Comparison of ENCODE assay signal across 12 cellular contexts in the genomic region with DNA sequence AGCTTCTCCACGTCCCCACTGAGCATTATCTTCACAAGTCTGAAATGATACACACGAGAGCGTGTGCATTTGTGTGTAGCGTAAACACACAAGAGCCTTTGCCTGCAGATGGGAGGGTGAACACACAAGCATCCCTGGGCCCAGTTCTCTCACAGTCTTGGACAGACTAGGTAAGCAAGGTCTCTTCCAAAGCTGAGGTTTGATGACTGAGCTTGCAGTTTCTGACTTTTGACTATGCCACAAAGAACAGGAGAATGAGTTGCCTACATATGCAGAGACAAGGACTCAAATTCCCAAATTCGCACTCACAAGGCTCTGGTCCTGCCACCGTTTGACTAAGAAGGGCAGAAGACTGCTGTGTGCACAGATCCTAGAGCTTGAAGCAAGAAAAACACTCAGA. TPM values are rescaled to one million over a fixed set of nuclear protein-coding genes. Genes with fewer than 3 reads are reported as not detected.
DNase-seq lines count a peak whose midpoint lies in the region; ATAC-seq and TF ChIP-seq lines count a peak whose summit lies in the region.
"Had no signal": no experiment of that assay in that cellular context is flagged by ENCODE, and none has a peak within 500 bp of the region (broad histone marks: within the 10 kb centered on the region; RNA-seq: fewer than 3 reads in every experiment).

No MANE protein-coding gene starts in this region.

- intact Hi-C loops in CD14-positive monocyte (cut with micrococcal nuclease): loop anchor here in 1 of 2 donors (5.0 kb wide), 1 partner anchor 41 kb away; no protein-coding TSS in a partner anchor

- H3K4me1 ChIP-seq in right atrium auricular region: peaks cover 0 to 81% of the 10 kb centered on the region in 2 donors

- no peaks in the 10 kb centered on the region for H3K27me3 ChIP-seq in right atrium auricular region

- H3K27me3 Mint-ChIP-seq in CD14-positive monocyte (ENCODE audit: low read depth in 3 of 3): peaks cover 0 to 1% (median 0%) of the 10 kb centered on the region in 3 donors

- no peaks in the 10 kb centered on the region for H3K9me3 ChIP-seq in right atrium auricular region

- ATAC-seq in GM19035 (IDR thresholded peaks at IDR 0.05; ENCODE audit: unreplicated experiment): peak; percentile 8
- peak; percentile 1 for ATAC-seq in HG03442 (IDR thresholded peaks at IDR 0.05; ENCODE audit: unreplicated experiment)

- no peaks in the 10 kb centered on the region for H3K9me3 Mint-ChIP-seq in CD14-positive monocyte

- no peaks in the 10 kb centered on the region for H3K36me3 ChIP-seq in right atrium auricular region

- H3K27ac ChIP-seq in right atrium auricular region: peak overlapping the region; percentile 71 to 73

- TF ChIP-seq CTCF in CD14-positive monocyte (IDR thresholded peaks at IDR 0.05) (no peak), right atrium auricular region (IDR thresholded peaks at IDR 0.05) (no peak)

- DNase-seq in CD14-positive monocyte (ENCODE audit: low spot score) (no peak), right atrium auricular region (ENCODE audit: low spot score) (no peak), COR-L47 (lab: John Stamatoyannopoulos, UW) (no peak), NCI-H1417 (lab: John Stamatoyannopoulos, UW) (no peak), NCI-H1694 (lab: John Stamatoyannopoulos, UW) (no peak), GF-D8 (lab: John Stamatoyannopoulos, UW) (no peak)
- DNase-seq: activated gamma-delta T cell, Karpas-422, NCI-H526, nucleus accumbens had no signal

- H3K36me3 Mint-ChIP-seq in CD14-positive monocyte: peaks cover 70 to 72% of the 10 kb centered on the region in 2 donors

- H3K27ac Mint-ChIP-seq in CD14-positive monocyte: peak overlapping the region in 5 of 7 donors; percentile 41 to 96 (median 83)

- peaks cover 48% of the 10 kb centered on the region for H3K4me1 Mint-ChIP-seq in CD14-positive monocyte

- H3K4me3 Mint-ChIP-seq in CD14-positive monocyte: no peak overlapping the region

- no peak overlapping the region for H3K4me3 ChIP-seq in right atrium auricular region

RNA-seq across cellular contexts. Expression of gene FAM53B, which starts 55.8 kb away (rescaled TPM):
- polyA plus RNA-seq in CD14-positive monocyte: 10 to 100 TPM in 1 of 2 donors, 1 to 10 TPM in 1; 5.8 to 12.6 TPM
- total RNA-seq in right atrium auricular region: 10 to 100 TPM; 30.3 to 31.1 TPM
